1 cellular context compared by ENCODE assay signal in genomic region chr16:85441189-85441889, GRCh38.
TF ChIP-seq lines count a peak whose summit lies in the region.

No MANE protein-coding gene starts in this region.

TF ChIP-seq in HepG2, 621 proteins besides CTCF, POLR2A, EP300 and RAD21 (continued from another document and continues in another):
- TF ChIP-seq CREB1 (IDR thresholded peaks at IDR 0.05) (no peak), CREB1 (CRISPR knock-in tag; IDR thresholded peaks at IDR 0.05) (no peak), ZNF672 (CRISPR knock-in tag; IDR thresholded peaks at IDR 0.05) (no peak), RELA (CRISPR knock-in tag; IDR thresholded peaks at IDR 0.05) (no peak), ZBTB3 (CRISPR knock-in tag; IDR thresholded peaks at IDR 0.05; ENCODE audit: borderline replicate concordance, low read depth) (no peak), SOX5 (CRISPR knock-in tag; IDR thresholded peaks at IDR 0.05; ENCODE audit: borderline replicate concordance) (no peak), ZNF20 (CRISPR knock-in tag; IDR thresholded peaks at IDR 0.05) (no peak), PCBP1 (IDR thresholded peaks at IDR 0.05; ENCODE audit: borderline replicate concordance, low read depth, low read length) (no peak), ZBTB46 (CRISPR knock-in tag; IDR thresholded peaks at IDR 0.05; ENCODE audit: borderline replicate concordance) (no peak), ZNF883 (CRISPR knock-in tag; IDR thresholded peaks at IDR 0.05; ENCODE audit: not compliant biosample characterization) (no peak), ZNF782 (CRISPR knock-in tag; IDR thresholded peaks at IDR 0.05; ENCODE audit: borderline replicate concordance) (no peak), ZFY (CRISPR knock-in tag; IDR thresholded peaks at IDR 0.05) (no peak), ZFP41 (CRISPR knock-in tag; IDR thresholded peaks at IDR 0.05; ENCODE audit: borderline replicate concordance) (no peak), ZNF207 (IDR thresholded peaks at IDR 0.05; ENCODE audit: borderline replicate concordance) (no peak), ZNF263 (CRISPR knock-in tag; IDR thresholded peaks at IDR 0.05) (no peak), CBFB (CRISPR knock-in tag; IDR thresholded peaks at IDR 0.05) (no peak), ZSCAN25 (CRISPR knock-in tag; IDR thresholded peaks at IDR 0.05) (0 out of 2 replicates have a peak, but pooled peaks have one; percentile 30), HMG20A (CRISPR knock-in tag; IDR thresholded peaks at IDR 0.05; ENCODE audit: borderline replicate concordance) (no peak), ZNF431 (CRISPR knock-in tag; IDR thresholded peaks at IDR 0.05; ENCODE audit: borderline replicate concordance, low read depth) (no peak), PATZ1 (CRISPR knock-in tag; IDR thresholded peaks at IDR 0.05) (0 out of 2 replicates have a peak, but pooled peaks have one; percentile 37), ZIK1 (CRISPR knock-in tag; IDR thresholded peaks at IDR 0.05; ENCODE audit: borderline replicate concordance, low read depth) (no peak), NCOR1 (IDR thresholded peaks at IDR 0.05; ENCODE audit: borderline replicate concordance, low read length) (no peak), IRF1 (CRISPR knock-in tag; IDR thresholded peaks at IDR 0.05; ENCODE audit: low read depth) (no peak), KLF13 (CRISPR knock-in tag; IDR thresholded peaks at IDR 0.05) (no peak), ZNF34 (CRISPR knock-in tag; IDR thresholded peaks at IDR 0.05; ENCODE audit: borderline replicate concordance) (no peak), FOXJ3 (CRISPR knock-in tag; IDR thresholded peaks at IDR 0.05; ENCODE audit: borderline replicate concordance) (no peak), FUBP1 (CRISPR knock-in tag; IDR thresholded peaks at IDR 0.05; ENCODE audit: borderline replicate concordance) (no peak), ZMYM4 (CRISPR knock-in tag; IDR thresholded peaks at IDR 0.05) (no peak), ZNF10 (CRISPR knock-in tag; IDR thresholded peaks at IDR 0.05; ENCODE audit: borderline replicate concordance, low read depth) (no peak), ZBTB38 (CRISPR knock-in tag; IDR thresholded peaks at IDR 0.05) (peak; percentile 22; the same call in 1 of the 2 replicates), RFXANK (CRISPR knock-in tag; IDR thresholded peaks at IDR 0.05) (no peak), ISL2 (CRISPR knock-in tag; IDR thresholded peaks at IDR 0.05) (0 out of 2 replicates have a peak, but pooled peaks have one; percentile 23), ZNF354B (CRISPR knock-in tag; IDR thresholded peaks at IDR 0.05) (no peak), ZNF224 (CRISPR knock-in tag; IDR thresholded peaks at IDR 0.05) (no peak), LCORL (IDR thresholded peaks at IDR 0.05) (no peak), LCORL (CRISPR knock-in tag; IDR thresholded peaks at IDR 0.05) (0 out of 2 replicates have a peak, but pooled peaks have one; percentile 43), PLSCR1 (CRISPR knock-in tag; IDR thresholded peaks at IDR 0.05; ENCODE audit: borderline replicate concordance) (no peak), FOSL2 (CRISPR knock-in tag; IDR thresholded peaks at IDR 0.05) (peak; percentile 6; the same call in 1 of the 2 replicates), POLR2AphosphoS2 (IDR thresholded peaks at IDR 0.05; ENCODE audit: low read depth, low read length) (no peak), RORA (CRISPR knock-in tag; IDR thresholded peaks at IDR 0.05) (no peak), ZC3H4 (CRISPR knock-in tag; IDR thresholded peaks at IDR 0.05; ENCODE audit: borderline replicate concordance) (no peak), ZNF30 (CRISPR knock-in tag; IDR thresholded peaks at IDR 0.05) (no peak), ZFAT (CRISPR knock-in tag; conservative IDR thresholded peaks at IDR 0.05) (no peak), NFIB (CRISPR knock-in tag; IDR thresholded peaks at IDR 0.05; ENCODE audit: borderline replicate concordance) (no peak), NFE2 (CRISPR knock-in tag; IDR thresholded peaks at IDR 0.05) (no peak), ZNF180 (CRISPR knock-in tag; IDR thresholded peaks at IDR 0.05; ENCODE audit: borderline replicate concordance, low read depth) (no peak), JUNB (CRISPR knock-in tag; IDR thresholded peaks at IDR 0.05; ENCODE audit: borderline replicate concordance) (no peak)
- TF ChIP-seq, protein P1, sequence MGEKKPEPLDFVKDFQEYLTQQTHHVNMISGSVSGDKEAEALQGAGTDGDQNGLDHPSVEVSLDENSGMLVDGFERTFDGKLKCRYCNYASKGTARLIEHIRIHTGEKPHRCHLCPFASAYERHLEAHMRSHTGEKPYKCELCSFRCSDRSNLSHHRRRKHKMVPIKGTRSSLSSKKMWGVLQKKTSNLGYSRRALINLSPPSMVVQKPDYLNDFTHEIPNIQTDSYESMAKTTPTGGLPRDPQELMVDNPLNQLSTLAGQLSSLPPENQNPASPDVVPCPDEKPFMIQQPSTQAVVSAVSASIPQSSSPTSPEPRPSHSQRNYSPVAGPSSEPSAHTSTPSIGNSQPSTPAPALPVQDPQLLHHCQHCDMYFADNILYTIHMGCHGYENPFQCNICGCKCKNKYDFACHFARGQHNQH (CRISPR knock-in tag; IDR thresholded peaks at IDR 0.05): no peak; the same call in 1 of the 2 replicates
- TF ChIP-seq, protein P2, sequence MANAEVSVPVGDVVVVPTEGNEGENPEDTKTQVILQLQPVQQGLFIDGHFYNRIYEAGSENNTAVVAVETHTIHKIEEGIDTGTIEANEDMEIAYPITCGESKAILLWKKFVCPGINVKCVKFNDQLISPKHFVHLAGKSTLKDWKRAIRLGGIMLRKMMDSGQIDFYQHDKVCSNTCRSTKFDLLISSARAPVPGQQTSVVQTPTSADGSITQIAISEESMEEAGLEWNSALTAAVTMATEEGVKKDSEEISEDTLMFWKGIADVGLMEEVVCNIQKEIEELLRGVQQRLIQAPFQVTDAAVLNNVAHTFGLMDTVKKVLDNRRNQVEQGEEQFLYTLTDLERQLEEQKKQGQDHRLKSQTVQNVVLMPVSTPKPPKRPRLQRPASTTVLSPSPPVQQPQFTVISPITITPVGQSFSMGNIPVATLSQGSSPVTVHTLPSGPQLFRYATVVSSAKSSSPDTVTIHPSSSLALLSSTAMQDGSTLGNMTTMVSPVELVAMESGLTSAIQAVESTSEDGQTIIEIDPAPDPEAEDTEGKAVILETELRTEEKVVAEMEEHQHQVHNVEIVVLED (CRISPR knock-in tag; IDR thresholded peaks at IDR 0.05; ENCODE audit: borderline replicate concordance): no peak
- TF ChIP-seq, protein P3, sequence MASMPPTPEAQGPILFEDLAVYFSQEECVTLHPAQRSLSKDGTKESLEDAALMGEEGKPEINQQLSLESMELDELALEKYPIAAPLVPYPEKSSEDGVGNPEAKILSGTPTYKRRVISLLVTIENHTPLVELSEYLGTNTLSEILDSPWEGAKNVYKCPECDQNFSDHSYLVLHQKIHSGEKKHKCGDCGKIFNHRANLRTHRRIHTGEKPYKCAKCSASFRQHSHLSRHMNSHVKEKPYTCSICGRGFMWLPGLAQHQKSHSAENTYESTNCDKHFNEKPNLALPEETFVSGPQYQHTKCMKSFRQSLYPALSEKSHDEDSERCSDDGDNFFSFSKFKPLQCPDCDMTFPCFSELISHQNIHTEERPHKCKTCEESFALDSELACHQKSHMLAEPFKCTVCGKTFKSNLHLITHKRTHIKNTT (CRISPR knock-in tag; IDR thresholded peaks at IDR 0.05): no peak
- TF ChIP-seq, protein P4, sequence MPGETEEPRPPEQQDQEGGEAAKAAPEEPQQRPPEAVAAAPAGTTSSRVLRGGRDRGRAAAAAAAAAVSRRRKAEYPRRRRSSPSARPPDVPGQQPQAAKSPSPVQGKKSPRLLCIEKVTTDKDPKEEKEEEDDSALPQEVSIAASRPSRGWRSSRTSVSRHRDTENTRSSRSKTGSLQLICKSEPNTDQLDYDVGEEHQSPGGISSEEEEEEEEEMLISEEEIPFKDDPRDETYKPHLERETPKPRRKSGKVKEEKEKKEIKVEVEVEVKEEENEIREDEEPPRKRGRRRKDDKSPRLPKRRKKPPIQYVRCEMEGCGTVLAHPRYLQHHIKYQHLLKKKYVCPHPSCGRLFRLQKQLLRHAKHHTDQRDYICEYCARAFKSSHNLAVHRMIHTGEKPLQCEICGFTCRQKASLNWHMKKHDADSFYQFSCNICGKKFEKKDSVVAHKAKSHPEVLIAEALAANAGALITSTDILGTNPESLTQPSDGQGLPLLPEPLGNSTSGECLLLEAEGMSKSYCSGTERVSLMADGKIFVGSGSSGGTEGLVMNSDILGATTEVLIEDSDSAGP (CRISPR knock-in tag; IDR thresholded peaks at IDR 0.05; ENCODE audit: borderline replicate concordance): peak; percentile 51
- TF ChIP-seq, protein P5, sequence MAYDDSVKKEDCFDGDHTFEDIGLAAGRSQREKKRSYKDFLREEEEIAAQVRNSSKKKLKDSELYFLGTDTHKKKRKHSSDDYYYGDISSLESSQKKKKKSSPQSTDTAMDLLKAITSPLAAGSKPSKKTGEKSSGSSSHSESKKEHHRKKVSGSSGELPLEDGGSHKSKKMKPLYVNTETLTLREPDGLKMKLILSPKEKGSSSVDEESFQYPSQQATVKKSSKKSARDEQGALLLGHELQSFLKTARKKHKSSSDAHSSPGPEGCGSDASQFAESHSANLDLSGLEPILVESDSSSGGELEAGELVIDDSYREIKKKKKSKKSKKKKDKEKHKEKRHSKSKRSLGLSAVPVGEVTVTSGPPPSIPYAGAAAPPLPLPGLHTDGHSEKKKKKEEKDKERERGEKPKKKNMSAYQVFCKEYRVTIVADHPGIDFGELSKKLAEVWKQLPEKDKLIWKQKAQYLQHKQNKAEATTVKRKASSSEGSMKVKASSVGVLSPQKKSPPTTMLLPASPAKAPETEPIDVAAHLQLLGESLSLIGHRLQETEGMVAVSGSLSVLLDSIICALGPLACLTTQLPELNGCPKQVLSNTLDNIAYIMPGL (CRISPR knock-in tag; IDR thresholded peaks at IDR 0.05; ENCODE audit: borderline replicate concordance in 1 of 2, low read depth in 1 of 2): peak in 1 of 2 experiments; percentile 47; a peak in 1 of 4 replicates
